ENCODE assay signal across 1 cellular context in genomic region chr6:156777866-156778614, GRCh38.
TF ChIP-seq lines count a peak whose summit lies in the region.

No MANE protein-coding gene starts in this region.

TF ChIP-seq in K562, 482 proteins besides CTCF, POLR2A, EP300 and RAD21 (continued from another document):
- TF ChIP-seq RNF219 (CRISPR knock-in tag; IDR thresholded peaks at IDR 0.05) (no peak), SAP30 (IDR thresholded peaks at IDR 0.05; ENCODE audit: borderline replicate concordance, insufficient read depth, low read depth, low read length, poor library complexity, severe bottlenecking) (no peak), NFRKB (IDR thresholded peaks at IDR 0.05; ENCODE audit: low read depth) (peak; percentile 87), RBM22 (IDR thresholded peaks at IDR 0.05; ENCODE audit: low read depth, low read length, poor library complexity, severe bottlenecking) (peak; percentile 11), IFI16 (CRISPR knock-in tag; IDR thresholded peaks at IDR 0.05) (no peak), ELK3 (CRISPR knock-in tag; IDR thresholded peaks at IDR 0.05) (no peak), MCM3 (IDR thresholded peaks at IDR 0.05) (no peak), HNRNPH1 (optimal IDR thresholded peaks at IDR 0.05; ENCODE audit: low read depth, low read length) (no peak), ZBTB49 (CRISPR knock-in tag; IDR thresholded peaks at IDR 0.05; ENCODE audit: borderline replicate concordance) (no peak)
- TF ChIP-seq, protein P1, sequence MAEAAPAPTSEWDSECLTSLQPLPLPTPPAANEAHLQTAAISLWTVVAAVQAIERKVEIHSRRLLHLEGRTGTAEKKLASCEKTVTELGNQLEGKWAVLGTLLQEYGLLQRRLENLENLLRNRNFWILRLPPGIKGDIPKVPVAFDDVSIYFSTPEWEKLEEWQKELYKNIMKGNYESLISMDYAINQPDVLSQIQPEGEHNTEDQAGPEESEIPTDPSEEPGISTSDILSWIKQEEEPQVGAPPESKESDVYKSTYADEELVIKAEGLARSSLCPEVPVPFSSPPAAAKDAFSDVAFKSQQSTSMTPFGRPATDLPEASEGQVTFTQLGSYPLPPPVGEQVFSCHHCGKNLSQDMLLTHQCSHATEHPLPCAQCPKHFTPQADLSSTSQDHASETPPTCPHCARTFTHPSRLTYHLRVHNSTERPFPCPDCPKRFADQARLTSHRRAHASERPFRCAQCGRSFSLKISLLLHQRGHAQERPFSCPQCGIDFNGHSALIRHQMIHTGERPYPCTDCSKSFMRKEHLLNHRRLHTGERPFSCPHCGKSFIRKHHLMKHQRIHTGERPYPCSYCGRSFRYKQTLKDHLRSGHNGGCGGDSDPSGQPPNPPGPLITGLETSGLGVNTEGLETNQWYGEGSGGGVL (CRISPR knock-in tag; IDR thresholded peaks at IDR 0.05), result no peak
- TF ChIP-seq, protein P2, sequence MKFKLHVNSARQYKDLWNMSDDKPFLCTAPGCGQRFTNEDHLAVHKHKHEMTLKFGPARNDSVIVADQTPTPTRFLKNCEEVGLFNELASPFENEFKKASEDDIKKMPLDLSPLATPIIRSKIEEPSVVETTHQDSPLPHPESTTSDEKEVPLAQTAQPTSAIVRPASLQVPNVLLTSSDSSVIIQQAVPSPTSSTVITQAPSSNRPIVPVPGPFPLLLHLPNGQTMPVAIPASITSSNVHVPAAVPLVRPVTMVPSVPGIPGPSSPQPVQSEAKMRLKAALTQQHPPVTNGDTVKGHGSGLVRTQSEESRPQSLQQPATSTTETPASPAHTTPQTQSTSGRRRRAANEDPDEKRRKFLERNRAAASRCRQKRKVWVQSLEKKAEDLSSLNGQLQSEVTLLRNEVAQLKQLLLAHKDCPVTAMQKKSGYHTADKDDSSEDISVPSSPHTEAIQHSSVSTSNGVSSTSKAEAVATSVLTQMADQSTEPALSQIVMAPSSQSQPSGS (CRISPR knock-in tag; IDR thresholded peaks at IDR 0.05), result no peak
